Comparison of ENCODE assay signal across 1 cellular context in the genomic region with DNA sequence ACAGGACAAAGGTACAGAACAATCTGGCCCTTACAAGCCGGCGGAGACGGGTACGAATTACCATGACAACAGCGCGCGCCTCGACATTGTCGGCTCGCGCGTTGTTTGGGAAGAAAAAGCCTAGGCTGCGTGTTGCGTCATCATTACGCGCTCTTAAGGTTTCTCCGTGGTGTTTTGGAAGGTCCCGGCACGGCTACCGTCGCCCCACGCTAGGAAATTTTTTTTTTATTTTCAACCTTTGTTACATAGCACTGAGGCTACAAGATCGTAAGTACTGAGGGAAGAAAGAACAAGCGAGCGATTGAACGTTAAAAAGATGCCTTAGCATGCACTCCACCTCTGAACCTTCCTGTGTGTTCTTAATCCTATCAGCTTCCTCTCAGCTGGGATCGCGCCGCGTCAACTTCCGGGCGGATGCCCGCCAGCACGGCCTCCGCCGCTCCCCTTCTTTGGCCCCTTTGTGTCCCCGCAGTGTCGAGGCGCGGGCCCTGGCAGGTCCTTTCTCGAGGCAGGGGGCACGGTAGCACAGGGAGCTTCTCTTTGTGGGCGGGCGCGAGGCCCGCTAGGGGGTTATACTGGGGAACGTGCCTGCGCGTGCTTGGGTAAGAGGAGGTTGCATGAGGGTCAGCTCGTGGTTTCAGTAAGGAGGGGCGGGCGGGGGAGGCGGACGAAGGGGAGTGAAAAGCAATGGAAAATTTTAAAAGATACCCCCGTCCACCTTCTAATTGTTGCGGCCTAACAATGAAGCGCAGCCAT.
TF ChIP-seq lines count a peak whose summit lies in the region.

A gene with protein sequence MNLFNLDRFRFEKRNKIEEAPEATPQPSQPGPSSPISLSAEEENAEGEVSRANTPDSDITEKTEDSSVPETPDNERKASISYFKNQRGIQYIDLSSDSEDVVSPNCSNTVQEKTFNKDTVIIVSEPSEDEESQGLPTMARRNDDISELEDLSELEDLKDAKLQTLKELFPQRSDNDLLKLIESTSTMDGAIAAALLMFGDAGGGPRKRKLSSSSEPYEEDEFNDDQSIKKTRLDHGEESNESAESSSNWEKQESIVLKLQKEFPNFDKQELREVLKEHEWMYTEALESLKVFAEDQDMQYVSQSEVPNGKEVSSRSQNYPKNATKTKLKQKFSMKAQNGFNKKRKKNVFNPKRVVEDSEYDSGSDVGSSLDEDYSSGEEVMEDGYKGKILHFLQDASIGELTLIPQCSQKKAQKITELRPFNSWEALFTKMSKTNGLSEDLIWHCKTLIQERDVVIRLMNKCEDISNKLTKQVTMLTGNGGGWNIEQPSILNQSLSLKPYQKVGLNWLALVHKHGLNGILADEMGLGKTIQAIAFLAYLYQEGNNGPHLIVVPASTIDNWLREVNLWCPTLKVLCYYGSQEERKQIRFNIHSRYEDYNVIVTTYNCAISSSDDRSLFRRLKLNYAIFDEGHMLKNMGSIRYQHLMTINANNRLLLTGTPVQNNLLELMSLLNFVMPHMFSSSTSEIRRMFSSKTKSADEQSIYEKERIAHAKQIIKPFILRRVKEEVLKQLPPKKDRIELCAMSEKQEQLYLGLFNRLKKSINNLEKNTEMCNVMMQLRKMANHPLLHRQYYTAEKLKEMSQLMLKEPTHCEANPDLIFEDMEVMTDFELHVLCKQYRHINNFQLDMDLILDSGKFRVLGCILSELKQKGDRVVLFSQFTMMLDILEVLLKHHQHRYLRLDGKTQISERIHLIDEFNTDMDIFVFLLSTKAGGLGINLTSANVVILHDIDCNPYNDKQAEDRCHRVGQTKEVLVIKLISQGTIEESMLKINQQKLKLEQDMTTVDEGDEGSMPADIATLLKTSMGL (plus strand): TSS at position 397 of the 756 bp plus-strand sequence. CDS start 530 bp downstream, outside the sequence.

TF ChIP-seq in HepG2, 621 proteins besides CTCF, POLR2A, EP300 and RAD21 (continued from another document and continues in another):
- TF ChIP-seq, protein P1, sequence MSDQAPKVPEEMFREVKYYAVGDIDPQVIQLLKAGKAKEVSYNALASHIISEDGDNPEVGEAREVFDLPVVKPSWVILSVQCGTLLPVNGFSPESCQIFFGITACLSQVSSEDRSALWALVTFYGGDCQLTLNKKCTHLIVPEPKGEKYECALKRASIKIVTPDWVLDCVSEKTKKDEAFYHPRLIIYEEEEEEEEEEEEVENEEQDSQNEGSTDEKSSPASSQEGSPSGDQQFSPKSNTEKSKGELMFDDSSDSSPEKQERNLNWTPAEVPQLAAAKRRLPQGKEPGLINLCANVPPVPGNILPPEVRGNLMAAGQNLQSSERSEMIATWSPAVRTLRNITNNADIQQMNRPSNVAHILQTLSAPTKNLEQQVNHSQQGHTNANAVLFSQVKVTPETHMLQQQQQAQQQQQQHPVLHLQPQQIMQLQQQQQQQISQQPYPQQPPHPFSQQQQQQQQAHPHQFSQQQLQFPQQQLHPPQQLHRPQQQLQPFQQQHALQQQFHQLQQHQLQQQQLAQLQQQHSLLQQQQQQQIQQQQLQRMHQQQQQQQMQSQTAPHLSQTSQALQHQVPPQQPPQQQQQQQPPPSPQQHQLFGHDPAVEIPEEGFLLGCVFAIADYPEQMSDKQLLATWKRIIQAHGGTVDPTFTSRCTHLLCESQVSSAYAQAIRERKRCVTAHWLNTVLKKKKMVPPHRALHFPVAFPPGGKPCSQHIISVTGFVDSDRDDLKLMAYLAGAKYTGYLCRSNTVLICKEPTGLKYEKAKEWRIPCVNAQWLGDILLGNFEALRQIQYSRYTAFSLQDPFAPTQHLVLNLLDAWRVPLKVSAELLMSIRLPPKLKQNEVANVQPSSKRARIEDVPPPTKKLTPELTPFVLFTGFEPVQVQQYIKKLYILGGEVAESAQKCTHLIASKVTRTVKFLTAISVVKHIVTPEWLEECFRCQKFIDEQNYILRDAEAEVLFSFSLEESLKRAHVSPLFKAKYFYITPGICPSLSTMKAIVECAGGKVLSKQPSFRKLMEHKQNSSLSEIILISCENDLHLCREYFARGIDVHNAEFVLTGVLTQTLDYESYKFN (CRISPR knock-in tag; conservative IDR thresholded peaks at IDR 0.05), result 0 out of 2 replicates have a peak, but pooled peaks have one; percentile 57
- no peak; the same call in 1 of the 2 replicates for TF ChIP-seq KLF9 (CRISPR knock-in tag; IDR thresholded peaks at IDR 0.05; ENCODE audit: low read depth)
- no peak for TF ChIP-seq ISX (CRISPR knock-in tag; conservative IDR thresholded peaks at IDR 0.05)
- TF ChIP-seq SNRNP70 (IDR thresholded peaks at IDR 0.05; ENCODE audit: low read depth, low read length), result no peak
- TF ChIP-seq ZFYVE20 (CRISPR knock-in tag; IDR thresholded peaks at IDR 0.05; ENCODE audit: borderline replicate concordance, low read depth), result no peak
- TF ChIP-seq ZNF605 (CRISPR knock-in tag; IDR thresholded peaks at IDR 0.05), result peak; percentile 94
- TF ChIP-seq NR2F1 (CRISPR knock-in tag; IDR thresholded peaks at IDR 0.05), result peak; percentile 30 to 55; a peak in 2 of 4 replicates
- TF ChIP-seq ZNF746 (CRISPR knock-in tag; IDR thresholded peaks at IDR 0.05), result peak; percentile 85
- no peak; the same call in 1 of the 2 replicates for TF ChIP-seq SRF (IDR thresholded peaks at IDR 0.05; ENCODE audit: low read depth, low read length)
- TF ChIP-seq, protein P2, sequence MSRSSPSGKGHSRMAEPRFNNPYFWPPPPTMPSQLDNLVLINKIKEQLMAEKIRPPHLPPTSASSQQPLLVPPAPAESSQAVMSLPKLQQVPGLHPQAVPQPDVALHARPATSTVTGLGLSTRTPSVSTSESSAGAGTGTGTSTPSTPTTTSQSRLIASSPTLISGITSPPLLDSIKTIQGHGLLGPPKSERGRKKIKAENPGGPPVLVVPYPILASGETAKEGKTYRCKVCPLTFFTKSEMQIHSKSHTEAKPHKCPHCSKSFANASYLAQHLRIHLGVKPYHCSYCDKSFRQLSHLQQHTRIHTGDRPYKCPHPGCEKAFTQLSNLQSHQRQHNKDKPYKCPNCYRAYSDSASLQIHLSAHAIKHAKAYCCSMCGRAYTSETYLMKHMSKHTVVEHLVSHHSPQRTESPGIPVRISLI (CRISPR knock-in tag; IDR thresholded peaks at IDR 0.05; ENCODE audit: borderline replicate concordance), result peak; percentile 92
- 0 out of 2 replicates have a peak, but pooled peaks have one; percentile 19 for TF ChIP-seq RCOR2 (CRISPR knock-in tag; IDR thresholded peaks at IDR 0.05)
- peak; percentile 79 for TF ChIP-seq ZNF772 (CRISPR knock-in tag; IDR thresholded peaks at IDR 0.05)
- peak; percentile 85 for TF ChIP-seq ELF1 (CRISPR knock-in tag; IDR thresholded peaks at IDR 0.05)
- TF ChIP-seq ZKSCAN5 (CRISPR knock-in tag; IDR thresholded peaks at IDR 0.05), result no peak
- TF ChIP-seq ZBTB7A (CRISPR knock-in tag; IDR thresholded peaks at IDR 0.05), result peak; percentile 46; the same call in 1 of the 2 replicates
- peak; percentile 79 for TF ChIP-seq RBM39 (IDR thresholded peaks at IDR 0.05; ENCODE audit: low read depth, low read length, poor library complexity, severe bottlenecking)
- peak; percentile 57; the same call in 1 of the 2 replicates for TF ChIP-seq ZNF790 (CRISPR knock-in tag; IDR thresholded peaks at IDR 0.05; ENCODE audit: borderline replicate concordance)
- 0 out of 2 replicates have a peak, but pooled peaks have one; percentile 25 for TF ChIP-seq ZNF446 (CRISPR knock-in tag; IDR thresholded peaks at IDR 0.05)
- TF ChIP-seq, protein P3, sequence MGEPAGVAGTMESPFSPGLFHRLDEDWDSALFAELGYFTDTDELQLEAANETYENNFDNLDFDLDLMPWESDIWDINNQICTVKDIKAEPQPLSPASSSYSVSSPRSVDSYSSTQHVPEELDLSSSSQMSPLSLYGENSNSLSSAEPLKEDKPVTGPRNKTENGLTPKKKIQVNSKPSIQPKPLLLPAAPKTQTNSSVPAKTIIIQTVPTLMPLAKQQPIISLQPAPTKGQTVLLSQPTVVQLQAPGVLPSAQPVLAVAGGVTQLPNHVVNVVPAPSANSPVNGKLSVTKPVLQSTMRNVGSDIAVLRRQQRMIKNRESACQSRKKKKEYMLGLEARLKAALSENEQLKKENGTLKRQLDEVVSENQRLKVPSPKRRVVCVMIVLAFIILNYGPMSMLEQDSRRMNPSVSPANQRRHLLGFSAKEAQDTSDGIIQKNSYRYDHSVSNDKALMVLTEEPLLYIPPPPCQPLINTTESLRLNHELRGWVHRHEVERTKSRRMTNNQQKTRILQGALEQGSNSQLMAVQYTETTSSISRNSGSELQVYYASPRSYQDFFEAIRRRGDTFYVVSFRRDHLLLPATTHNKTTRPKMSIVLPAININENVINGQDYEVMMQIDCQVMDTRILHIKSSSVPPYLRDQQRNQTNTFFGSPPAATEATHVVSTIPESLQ (CRISPR knock-in tag; conservative IDR thresholded peaks at IDR 0.05), result no peak
- TF ChIP-seq ZFY (CRISPR knock-in tag; IDR thresholded peaks at IDR 0.05), result peak; percentile 92
- peak; percentile 73; the same call in 1 of the 2 replicates for TF ChIP-seq ZNF33B (CRISPR knock-in tag; IDR thresholded peaks at IDR 0.05)
- TF ChIP-seq ZNF724P (CRISPR knock-in tag; IDR thresholded peaks at IDR 0.05; ENCODE audit: borderline replicate concordance), result 0 out of 2 replicates have a peak, but pooled peaks have one; percentile 74
- TF ChIP-seq, protein P4, sequence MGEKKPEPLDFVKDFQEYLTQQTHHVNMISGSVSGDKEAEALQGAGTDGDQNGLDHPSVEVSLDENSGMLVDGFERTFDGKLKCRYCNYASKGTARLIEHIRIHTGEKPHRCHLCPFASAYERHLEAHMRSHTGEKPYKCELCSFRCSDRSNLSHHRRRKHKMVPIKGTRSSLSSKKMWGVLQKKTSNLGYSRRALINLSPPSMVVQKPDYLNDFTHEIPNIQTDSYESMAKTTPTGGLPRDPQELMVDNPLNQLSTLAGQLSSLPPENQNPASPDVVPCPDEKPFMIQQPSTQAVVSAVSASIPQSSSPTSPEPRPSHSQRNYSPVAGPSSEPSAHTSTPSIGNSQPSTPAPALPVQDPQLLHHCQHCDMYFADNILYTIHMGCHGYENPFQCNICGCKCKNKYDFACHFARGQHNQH (CRISPR knock-in tag; IDR thresholded peaks at IDR 0.05), result peak; percentile 54; the same call in 1 of the 2 replicates
- TF ChIP-seq, protein P5, sequence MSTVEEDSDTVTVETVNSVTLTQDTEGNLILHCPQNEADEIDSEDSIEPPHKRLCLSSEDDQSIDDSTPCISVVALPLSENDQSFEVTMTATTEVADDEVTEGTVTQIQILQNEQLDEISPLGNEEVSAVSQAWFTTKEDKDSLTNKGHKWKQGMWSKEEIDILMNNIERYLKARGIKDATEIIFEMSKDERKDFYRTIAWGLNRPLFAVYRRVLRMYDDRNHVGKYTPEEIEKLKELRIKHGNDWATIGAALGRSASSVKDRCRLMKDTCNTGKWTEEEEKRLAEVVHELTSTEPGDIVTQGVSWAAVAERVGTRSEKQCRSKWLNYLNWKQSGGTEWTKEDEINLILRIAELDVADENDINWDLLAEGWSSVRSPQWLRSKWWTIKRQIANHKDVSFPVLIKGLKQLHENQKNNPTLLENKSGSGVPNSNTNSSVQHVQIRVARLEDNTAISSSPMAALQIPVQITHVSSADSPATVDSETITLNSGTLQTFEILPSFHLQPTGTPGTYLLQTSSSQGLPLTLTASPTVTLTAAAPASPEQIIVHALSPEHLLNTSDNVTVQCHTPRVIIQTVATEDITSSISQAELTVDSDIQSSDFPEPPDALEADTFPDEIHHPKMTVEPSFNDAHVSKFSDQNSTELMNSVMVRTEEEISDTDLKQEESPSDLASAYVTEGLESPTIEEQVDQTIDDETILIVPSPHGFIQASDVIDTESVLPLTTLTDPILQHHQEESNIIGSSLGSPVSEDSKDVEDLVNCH (CRISPR knock-in tag; IDR thresholded peaks at IDR 0.05), result no peak
- peak; percentile 80; the same call in 1 of the 2 replicates for TF ChIP-seq ZNF430 (CRISPR knock-in tag; IDR thresholded peaks at IDR 0.05)
- TF ChIP-seq ZNF224 (CRISPR knock-in tag; IDR thresholded peaks at IDR 0.05), result 0 out of 2 replicates have a peak, but pooled peaks have one; percentile 18
- no peak for TF ChIP-seq ZNF510 (CRISPR knock-in tag; IDR thresholded peaks at IDR 0.05; ENCODE audit: low read depth)
- peak; percentile 65; the same call in 1 of the 2 replicates for TF ChIP-seq KAT7 (CRISPR knock-in tag; IDR thresholded peaks at IDR 0.05; ENCODE audit: borderline replicate concordance)
- TF ChIP-seq STAG1 (CRISPR knock-in tag; IDR thresholded peaks at IDR 0.05), result no peak
- TF ChIP-seq, protein P6, sequence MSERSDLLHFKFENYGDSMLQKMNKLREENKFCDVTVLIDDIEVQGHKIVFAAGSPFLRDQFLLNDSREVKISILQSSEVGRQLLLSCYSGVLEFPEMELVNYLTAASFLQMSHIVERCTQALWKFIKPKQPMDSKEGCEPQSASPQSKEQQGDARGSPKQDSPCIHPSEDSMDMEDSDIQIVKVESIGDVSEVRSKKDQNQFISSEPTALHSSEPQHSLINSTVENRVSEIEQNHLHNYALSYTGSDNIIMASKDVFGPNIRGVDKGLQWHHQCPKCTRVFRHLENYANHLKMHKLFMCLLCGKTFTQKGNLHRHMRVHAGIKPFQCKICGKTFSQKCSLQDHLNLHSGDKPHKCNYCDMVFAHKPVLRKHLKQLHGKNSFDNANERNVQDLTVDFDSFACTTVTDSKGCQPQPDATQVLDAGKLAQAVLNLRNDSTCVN (CRISPR knock-in tag; IDR thresholded peaks at IDR 0.05; ENCODE audit: borderline replicate concordance), result peak; percentile 51
- no peak for TF ChIP-seq ZNF264 (CRISPR knock-in tag; IDR thresholded peaks at IDR 0.05)
- 0 out of 2 replicates have a peak, but pooled peaks have one; percentile 58 for TF ChIP-seq JUN (CRISPR knock-in tag; IDR thresholded peaks at IDR 0.05)
- TF ChIP-seq, protein P7, sequence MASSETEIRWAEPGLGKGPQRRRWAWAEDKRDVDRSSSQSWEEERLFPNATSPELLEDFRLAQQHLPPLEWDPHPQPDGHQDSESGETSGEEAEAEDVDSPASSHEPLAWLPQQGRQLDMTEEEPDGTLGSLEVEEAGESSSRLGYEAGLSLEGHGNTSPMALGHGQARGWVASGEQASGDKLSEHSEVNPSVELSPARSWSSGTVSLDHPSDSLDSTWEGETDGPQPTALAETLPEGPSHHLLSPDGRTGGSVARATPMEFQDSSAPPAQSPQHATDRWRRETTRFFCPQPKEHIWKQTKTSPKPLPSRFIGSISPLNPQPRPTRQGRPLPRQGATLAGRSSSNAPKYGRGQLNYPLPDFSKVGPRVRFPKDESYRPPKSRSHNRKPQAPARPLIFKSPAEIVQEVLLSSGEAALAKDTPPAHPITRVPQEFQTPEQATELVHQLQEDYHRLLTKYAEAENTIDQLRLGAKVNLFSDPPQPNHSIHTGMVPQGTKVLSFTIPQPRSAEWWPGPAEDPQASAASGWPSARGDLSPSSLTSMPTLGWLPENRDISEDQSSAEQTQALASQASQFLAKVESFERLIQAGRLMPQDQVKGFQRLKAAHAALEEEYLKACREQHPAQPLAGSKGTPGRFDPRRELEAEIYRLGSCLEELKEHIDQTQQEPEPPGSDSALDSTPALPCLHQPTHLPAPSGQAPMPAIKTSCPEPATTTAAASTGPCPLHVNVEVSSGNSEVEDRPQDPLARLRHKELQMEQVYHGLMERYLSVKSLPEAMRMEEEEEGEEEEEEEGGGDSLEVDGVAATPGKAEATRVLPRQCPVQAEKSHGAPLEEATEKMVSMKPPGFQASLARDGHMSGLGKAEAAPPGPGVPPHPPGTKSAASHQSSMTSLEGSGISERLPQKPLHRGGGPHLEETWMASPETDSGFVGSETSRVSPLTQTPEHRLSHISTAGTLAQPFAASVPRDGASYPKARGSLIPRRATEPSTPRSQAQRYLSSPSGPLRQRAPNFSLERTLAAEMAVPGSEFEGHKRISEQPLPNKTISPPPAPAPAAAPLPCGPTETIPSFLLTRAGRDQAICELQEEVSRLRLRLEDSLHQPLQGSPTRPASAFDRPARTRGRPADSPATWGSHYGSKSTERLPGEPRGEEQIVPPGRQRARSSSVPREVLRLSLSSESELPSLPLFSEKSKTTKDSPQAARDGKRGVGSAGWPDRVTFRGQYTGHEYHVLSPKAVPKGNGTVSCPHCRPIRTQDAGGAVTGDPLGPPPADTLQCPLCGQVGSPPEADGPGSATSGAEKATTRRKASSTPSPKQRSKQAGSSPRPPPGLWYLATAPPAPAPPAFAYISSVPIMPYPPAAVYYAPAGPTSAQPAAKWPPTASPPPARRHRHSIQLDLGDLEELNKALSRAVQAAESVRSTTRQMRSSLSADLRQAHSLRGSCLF (CRISPR knock-in tag; IDR thresholded peaks at IDR 0.05; ENCODE audit: borderline replicate concordance), result no peak
- TF ChIP-seq NFKBIZ (CRISPR knock-in tag; IDR thresholded peaks at IDR 0.05), result 0 out of 2 replicates have a peak, but pooled peaks have one; percentile 57
